ENCODE assay signal across 11 cellular contexts in genomic region chr18:45617284-45617683, GRCh38. TPM values are rescaled to one million over a fixed set of nuclear protein-coding genes. Genes with fewer than 3 reads are reported as not detected.
DNase-seq lines count a peak whose midpoint lies in the region; ATAC-seq, FAIRE-seq and TF ChIP-seq lines count a peak whose summit lies in the region.
"Had no signal": no experiment of that assay in that cellular context is flagged by ENCODE, and none has a peak within 500 bp of the region (broad histone marks: within the 10 kb centered on the region; RNA-seq: fewer than 3 reads in every experiment).

No MANE protein-coding gene starts in this region.

- H3K9me3 ChIP-seq in A549, result no peaks in the 10 kb centered on the region
- no peaks in the 10 kb centered on the region for H3K9me3 ChIP-seq in MG63
- H3K9me3 ChIP-seq in Karpas-422 (ENCODE audit: low read length), result no peaks in the 10 kb centered on the region

- peak overlapping the region; percentile 46 for H3K4me2 ChIP-seq in A549
- H3K4me2 ChIP-seq in Karpas-422 (ENCODE audit: low read depth, low read length, poor library complexity, severe bottlenecking), result no peak overlapping the region

- H3K27me3 ChIP-seq in MG63 (no peaks in the 10 kb centered on the region), Karpas-422 (ENCODE audit: low read length) (no peaks in the 10 kb centered on the region)

- CTCF ChIA-PET in A549 (lab: Yijun Ruan, JAX), result no interaction called here

- POLR2A ChIA-PET in A549 (lab: Yijun Ruan, JAX), result no interaction called here

- 0% methylated on average over 2 of the region's 2 CpGs for WGBS in A549 (ENCODE audit: missing lambda C conversion rate)

- no peak for TF ChIP-seq POLR2A in A549 (IDR thresholded peaks at IDR 0.05; ENCODE audit: low read length)

- no peak for TF ChIP-seq EP300 in A549 (IDR thresholded peaks at IDR 0.05)

- peak; percentile 17 to 42 for DNase-seq in A549 (ENCODE audit: low read depth in 1 of 2, low spot score in 1 of 2)
- DNase-seq in MG63, result peak; percentile 96
- peak; percentile 66 for DNase-seq in myocyte (ENCODE audit: low read depth)
- DNase-seq in globus pallidus (ENCODE audit: low spot score), result no peak
- no peak for DNase-seq in Karpas-422
- no peak for DNase-seq in putamen (ENCODE audit: low spot score)
- no peak for DNase-seq in cerebellum (ENCODE audit: low spot score)
- DNase-seq: NCI-H774, retina had no signal

- H3K9ac ChIP-seq in Karpas-422 (ENCODE audit: low read length), result no peak overlapping the region

- H3K79me2 ChIP-seq in Karpas-422 (ENCODE audit: low read length), result no peaks in the 10 kb centered on the region

- H3K9me2 ChIP-seq in Karpas-422 (replicated peaks; ENCODE audit: insufficient read depth, low read length), result no peaks in the 10 kb centered on the region

- no peak overlapping the region for H2AFZ ChIP-seq in Karpas-422 (ENCODE audit: low read length)

- peaks cover 11% of the 10 kb centered on the region for H3K4me1 ChIP-seq in A549
- no peaks in the 10 kb centered on the region for H3K4me1 ChIP-seq in Karpas-422 (ENCODE audit: low read length)

- H3K36me3 ChIP-seq in MG63 (no peaks in the 10 kb centered on the region), Karpas-422 (ENCODE audit: insufficient read depth, low read length) (no peaks in the 10 kb centered on the region)

- no peak for TF ChIP-seq RAD21 in A549 (conservative IDR thresholded peaks at IDR 0.05 in 1 of 2, IDR thresholded peaks at IDR 0.05 in 1 of 2)

- no peak for TF ChIP-seq CTCF in A549 (IDR thresholded peaks at IDR 0.05)

- FAIRE-seq in A549 (lab: Jason Lieb, UNC), result no peak
- FAIRE-seq: endothelial cell of umbilical vein had no signal

- H3K4me3 ChIP-seq in A549, result no peak overlapping the region
- H3K4me3 ChIP-seq in MG63, result no peak overlapping the region
- no peak overlapping the region for H3K4me3 ChIP-seq in Karpas-422 (ENCODE audit: low read length)

- ATAC-seq in A549, result peak; percentile 83 to 90
- peak; percentile 96 for ATAC-seq in esophagus mucosa

- H4K20me1 ChIP-seq in Karpas-422 (ENCODE audit: insufficient read depth, low read depth, low read length), result no peaks in the 10 kb centered on the region

- H3K27ac ChIP-seq in A549, result peak overlapping the region in 1 of 2 experiments; percentile 24; a peak in 1 of 6 replicates
- no peak overlapping the region for H3K27ac ChIP-seq in Karpas-422 (ENCODE audit: low read length)

TF ChIP-seq in A549, 52 proteins besides CTCF, POLR2A, EP300 and RAD21:
- TF ChIP-seq NPAS2 (CRISPR knock-in tag; IDR thresholded peaks at IDR 0.05; ENCODE audit: borderline replicate concordance) (no peak), ZFP36 (IDR thresholded peaks at IDR 0.05; ENCODE audit: borderline replicate concordance, partially characterized antibody) (no peak), TFCP2L1 (CRISPR knock-in tag; IDR thresholded peaks at IDR 0.05) (no peak), KDM1A (IDR thresholded peaks at IDR 0.05; ENCODE audit: low read depth) (no peak), PBX3 (IDR thresholded peaks at IDR 0.05) (no peak), JUN (IDR thresholded peaks at IDR 0.05) (no peak), KDM5A (IDR thresholded peaks at IDR 0.05) (no peak), HOXB13 (CRISPR knock-in tag; IDR thresholded peaks at IDR 0.05; ENCODE audit: low read depth) (no peak), MAX (IDR thresholded peaks at IDR 0.05) (no peak)
- TF ChIP-seq, protein P1, sequence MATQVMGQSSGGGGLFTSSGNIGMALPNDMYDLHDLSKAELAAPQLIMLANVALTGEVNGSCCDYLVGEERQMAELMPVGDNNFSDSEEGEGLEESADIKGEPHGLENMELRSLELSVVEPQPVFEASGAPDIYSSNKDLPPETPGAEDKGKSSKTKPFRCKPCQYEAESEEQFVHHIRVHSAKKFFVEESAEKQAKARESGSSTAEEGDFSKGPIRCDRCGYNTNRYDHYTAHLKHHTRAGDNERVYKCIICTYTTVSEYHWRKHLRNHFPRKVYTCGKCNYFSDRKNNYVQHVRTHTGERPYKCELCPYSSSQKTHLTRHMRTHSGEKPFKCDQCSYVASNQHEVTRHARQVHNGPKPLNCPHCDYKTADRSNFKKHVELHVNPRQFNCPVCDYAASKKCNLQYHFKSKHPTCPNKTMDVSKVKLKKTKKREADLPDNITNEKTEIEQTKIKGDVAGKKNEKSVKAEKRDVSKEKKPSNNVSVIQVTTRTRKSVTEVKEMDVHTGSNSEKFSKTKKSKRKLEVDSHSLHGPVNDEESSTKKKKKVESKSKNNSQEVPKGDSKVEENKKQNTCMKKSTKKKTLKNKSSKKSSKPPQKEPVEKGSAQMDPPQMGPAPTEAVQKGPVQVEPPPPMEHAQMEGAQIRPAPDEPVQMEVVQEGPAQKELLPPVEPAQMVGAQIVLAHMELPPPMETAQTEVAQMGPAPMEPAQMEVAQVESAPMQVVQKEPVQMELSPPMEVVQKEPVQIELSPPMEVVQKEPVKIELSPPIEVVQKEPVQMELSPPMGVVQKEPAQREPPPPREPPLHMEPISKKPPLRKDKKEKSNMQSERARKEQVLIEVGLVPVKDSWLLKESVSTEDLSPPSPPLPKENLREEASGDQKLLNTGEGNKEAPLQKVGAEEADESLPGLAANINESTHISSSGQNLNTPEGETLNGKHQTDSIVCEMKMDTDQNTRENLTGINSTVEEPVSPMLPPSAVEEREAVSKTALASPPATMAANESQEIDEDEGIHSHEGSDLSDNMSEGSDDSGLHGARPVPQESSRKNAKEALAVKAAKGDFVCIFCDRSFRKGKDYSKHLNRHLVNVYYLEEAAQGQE (IDR thresholded peaks at IDR 0.05), result no peak

RNA-seq across cellular contexts. Expression of gene SLC14A2, which starts 2.0 kb away (rescaled TPM):
- polyA plus RNA-seq in A549 (2011; rRNA removed) (not detected in 2 replicates), A549 (2017; fragmentation: RNase III; extraction: RNeasy Plus Mini Kit Qiagen cat#74134 plus additional on column Dnase treatment) (not detected in 3 replicates)
- polyA plus RNA-seq in A549 (2012; cell fraction: cytosol; rRNA removed), result not detected in 2 replicates
- polyA plus RNA-seq in A549 (2012; cell fraction: nucleus; rRNA removed), result 0.01 TPM in 1 of 2 replicates, not detected in the other
- not detected in 2 replicates for polyA minus RNA-seq in A549 (2011; rRNA and poly(A)+ RNA removed)
- not detected in 2 replicates for total RNA-seq in MG63 (2014; rRNA removed; shearing (Covaris generic); ENCODE audit: low replicate concordance)
- total RNA-seq in esophagus mucosa (not detected), myocyte (not detected in 2 replicates), cerebellum (not detected)
- polyA plus RNA-seq in myocyte (2012), result 0.05 TPM
- 0.37 and 0.51 TPM in 2 replicates for total RNA-seq in Karpas-422 (2014; rRNA removed; shearing (Covaris generic); ENCODE audit: low replicate concordance)
- total RNA-seq: endothelial cell of umbilical vein had no signal

Comparison
In these comparisons a context has a peak if more than half of its experiments do, and no peak if none do; other contexts are left out.
1. DNase-seq: peak in A549 (2 of 2), MG63 (single experiment) and myocyte (single experiment); none in globus pallidus (single experiment), Karpas-422 (single experiment), putamen (single experiment) and cerebellum (single experiment).